Comparison of ENCODE assay signal across 8 cellular contexts in the genomic region with DNA sequence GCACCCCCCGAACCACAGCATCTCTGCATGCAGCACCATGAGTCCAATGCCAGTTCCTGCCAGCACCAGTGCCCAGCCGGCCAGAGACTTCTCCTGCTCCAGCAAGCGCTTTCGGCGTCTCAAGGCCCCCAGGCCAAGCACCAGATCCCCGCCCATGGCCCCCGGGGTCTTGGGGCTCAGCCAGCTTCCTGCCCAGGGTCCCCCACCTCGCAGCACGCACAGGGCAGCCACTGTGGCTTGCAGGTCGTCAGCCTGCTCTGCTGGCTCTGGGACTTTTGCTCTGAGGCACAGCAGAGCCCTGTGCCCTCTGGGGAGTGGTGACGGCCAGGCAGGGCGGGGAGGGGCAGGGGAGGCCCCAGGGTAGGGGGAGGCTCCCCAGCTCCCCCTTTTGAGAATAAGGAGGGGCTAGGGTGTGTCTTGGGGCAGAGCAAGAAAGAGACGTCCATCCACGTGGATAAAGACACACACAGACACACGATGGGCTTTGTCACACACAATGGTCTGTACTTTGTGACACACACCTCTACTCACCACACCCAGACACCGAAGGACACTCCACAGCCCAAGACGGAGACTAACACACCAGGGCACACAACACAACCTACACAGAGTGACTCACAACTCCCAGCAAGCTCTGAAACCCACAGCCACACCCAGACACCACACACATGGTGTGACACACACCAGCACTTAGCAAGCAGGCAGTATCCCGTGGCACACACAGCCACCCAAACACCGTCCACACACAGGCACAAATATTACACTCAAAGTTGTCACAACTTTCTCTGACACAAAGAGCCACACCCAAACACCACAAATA. TPM values are rescaled to one million over a fixed set of nuclear protein-coding genes. Genes with fewer than 3 reads are reported as not detected.
DNase-seq lines count a peak whose midpoint lies in the region; FAIRE-seq and TF ChIP-seq lines count a peak whose summit lies in the region.

Gene KCNN4 (minus strand): TSS at position 268 of the 820 bp plus-strand sequence. CDS start 112 bp downstream, at position 156.

- H3K36me3 Mint-ChIP-seq in endothelial cell (ENCODE audit: low read depth, unreplicated experiment) = peaks cover 8% of the 10 kb centered on the region
- H3K36me3 Mint-ChIP-seq in nephron progenitor cell (ENCODE audit: low read depth) = no peaks in the 10 kb centered on the region

- peak within 1 kb of the TSS; percentile 45 for H3K4me3 Mint-ChIP-seq in endothelial cell (ENCODE audit: unreplicated experiment)
- no peak within 1 kb of the TSS for H3K4me3 Mint-ChIP-seq in nephron progenitor cell

- no peak for TF ChIP-seq CTCF in endothelial cell (IDR thresholded peaks at IDR 0.05; ENCODE audit: unreplicated experiment)
- no peak for TF ChIP-seq CTCF in nephron progenitor cell (IDR thresholded peaks at IDR 0.05)

- H3K9me3 Mint-ChIP-seq in endothelial cell (ENCODE audit: unreplicated experiment) (no peaks in the 10 kb centered on the region), nephron progenitor cell (no peaks in the 10 kb centered on the region)

- H3K9me3 ChIP-seq in KOPT-K1 (ENCODE audit: insufficient read depth, low read length, poor library complexity, severe bottlenecking) = no peaks in the 10 kb centered on the region

- H3K27ac ChIP-seq in KOPT-K1 (ENCODE audit: low read depth, low read length, poor library complexity, severe bottlenecking) = peak within 1 kb of the TSS; percentile 90

- no peak within 1 kb of the TSS for H3K27ac Mint-ChIP-seq in endothelial cell (ENCODE audit: unreplicated experiment)
- H3K27ac Mint-ChIP-seq in nephron progenitor cell = no peak within 1 kb of the TSS

- TF ChIP-seq POLR2A in GM12891 (IDR thresholded peaks at IDR 0.05; ENCODE audit: low read depth, low read length) = peak; percentile 85

- H3K36me3 ChIP-seq in KOPT-K1 (ENCODE audit: insufficient read depth, low read length) = no peaks in the 10 kb centered on the region

- peak; percentile 68 for FAIRE-seq in GM12891 (lab: Jason Lieb, UNC)

- DNase-seq in GM12891 (ENCODE audit: insufficient read length, low spot score) (peak; percentile 63), endothelial cell (ENCODE audit: low spot score) (no peak), nephron progenitor cell (no peak), NCI-H82 treated with DMSO at 0.1 percent for 48 hours (lab: John Stamatoyannopoulos, UW; ENCODE audit: unreplicated experiment) (no peak), Ammon's horn (ENCODE audit: low spot score) (no peak)
- DNase-seq in activated CD4-positive, alpha-beta T cell treated with anti-CD3 and anti-CD28 coated beads for 48 hours = peak; percentile 85
- DNase-seq in stimulated activated CD4-positive, alpha-beta T cell treated with anti-CD3 and anti-CD28 coated beads, Interleukin-15, amount 100 ng/mL, for 1 hour (ENCODE audit: low read depth in 1 of 2, low spot score in 1 of 2) = peak; percentile 38 to 60

- H3K4me1 Mint-ChIP-seq in endothelial cell (ENCODE audit: unreplicated experiment) = peaks cover 23% of the 10 kb centered on the region
- peaks cover 63% of the 10 kb centered on the region for H3K4me1 Mint-ChIP-seq in nephron progenitor cell

- H3K27me3 Mint-ChIP-seq in endothelial cell (ENCODE audit: unreplicated experiment) (peaks cover 19% of the 10 kb centered on the region), nephron progenitor cell (ENCODE audit: low read depth, poor library complexity) (peaks cover 49% of the 10 kb centered on the region)

TF ChIP-seq in GM12891, 5 proteins besides CTCF, POLR2A, EP300 and RAD21:
- TF ChIP-seq PAX5 (IDR thresholded peaks at IDR 0.05; ENCODE audit: insufficient read depth, low read length, severe bottlenecking) (no peak), TAF1 (IDR thresholded peaks at IDR 0.05; ENCODE audit: low read depth, low read length) (peak; percentile 58; the same call in 1 of the 2 replicates), SPI1 (IDR thresholded peaks at IDR 0.05; ENCODE audit: low read depth, low read length) (no peak), POLR2AphosphoS5 (IDR thresholded peaks at IDR 0.05; ENCODE audit: low read depth, low read length) (peak; percentile 87), POU2F2 (IDR thresholded peaks at IDR 0.05; ENCODE audit: low read depth, low read length) (0 out of 2 replicates have a peak, but pooled peaks have one; percentile 15)

RNA-seq across cellular contexts. Expression of gene KCNN4, which starts in this region (rescaled TPM):
- polyA plus RNA-seq in GM12891 (2012; ENCODE audit: low read depth, missing spikeins) = 51.3 TPM
- total RNA-seq in endothelial cell (ENCODE audit: unreplicated experiment) = 0.28 TPM

Comparison
In these comparisons a context has a peak if more than half of its experiments do, and no peak if none do; other contexts are left out.
1. DNase-seq: peak in GM12891 (single experiment), activated CD4-positive, alpha-beta T cell treated with anti-CD3 and anti-CD28 coated beads for 48 hours (single experiment) and stimulated activated CD4-positive, alpha-beta T cell treated with anti-CD3 and anti-CD28 coated beads, Interleukin-15, amount 100 ng/mL, for 1 hour (2 of 2); none in endothelial cell (single experiment), nephron progenitor cell (single experiment), NCI-H82 treated with DMSO at 0.1 percent for 48 hours (single experiment) and Ammon's horn (single experiment).